In the genomic region with DNA sequence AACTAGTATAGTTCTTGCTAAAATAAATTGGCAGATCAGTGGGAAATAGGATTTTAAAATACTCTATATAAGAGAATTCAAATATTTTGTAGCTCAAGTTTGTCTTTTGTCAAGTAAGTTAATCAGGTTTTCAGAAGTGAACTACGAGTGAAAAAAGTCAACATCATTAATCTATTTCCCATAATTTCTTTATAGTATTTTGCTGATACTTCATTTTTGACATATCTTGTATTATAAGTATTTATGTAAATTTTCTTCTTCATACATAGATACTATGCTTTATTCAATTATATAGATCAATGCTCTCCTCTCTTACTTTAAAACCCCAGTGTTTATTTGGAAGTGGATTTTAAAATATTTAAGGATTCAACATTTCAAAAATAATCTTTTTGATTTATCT, we compare ENCODE assay signal across 24 cellular contexts.
"Had no signal": no experiment of that assay in that cellular context is flagged by ENCODE, and none has a peak within 500 bp of the region (broad histone marks: within the 10 kb centered on the region; RNA-seq: fewer than 3 reads in every experiment).

No MANE protein-coding gene starts in this region.

- DNase-seq: Karpas-422, KG1, MG63, NCI-H1092, NCI-H1105 treated with DMSO at 0.1 percent for 48 hours, NCI-H1417 treated with DMSO at 0.1 percent for 48 hours, NCI-H146, NCI-H1694 treated with DMSO at 0.1 percent for 48 hours, NCI-H1930, NCI-H2081, NCI-H2107, NCI-H226, NCI-H446, NCI-H510A, NCI-H524 treated with DMSO at 0.1 percent for 48 hours, NCI-H69, NCI-H774, OCI-M1, PC-9, Peyer's patch, SHP77, SW 1271, T-cell had no signal

- H3K27ac ChIP-seq: PC-9, Peyer's patch, RWPE1 had no signal

- ATAC-seq: T-cell had no signal

- H2AFZ ChIP-seq: PC-9 had no signal

- H3K4me2 ChIP-seq: PC-9 had no signal

- H3K9me3 ChIP-seq: MG63, Peyer's patch had no signal

- H3K27me3 ChIP-seq: MG63, Peyer's patch had no signal

- H3K36me3 ChIP-seq: MG63, Peyer's patch had no signal

- H3K4me3 ChIP-seq: MG63, PC-9, Peyer's patch had no signal

- H3K4me1 ChIP-seq: Peyer's patch had no signal
